8 cellular contexts compared by ENCODE assay signal in genomic region chr10:97210576-97210975, GRCh38. TPM values are rescaled to one million over a fixed set of nuclear protein-coding genes. Genes with fewer than 3 reads are reported as not detected.
DNase-seq lines count a peak whose midpoint lies in the region; ATAC-seq and TF ChIP-seq lines count a peak whose summit lies in the region.

No MANE protein-coding gene starts in this region.

- H3K27ac Mint-ChIP-seq in CD4-positive, alpha-beta T cell: no peak overlapping the region
- no peak overlapping the region for H3K27ac Mint-ChIP-seq in naive thymus-derived CD8-positive, alpha-beta T cell

- no peaks in the 10 kb centered on the region for H3K79me2 ChIP-seq in OCI-LY7 (ENCODE audit: insufficient read depth, low read depth, low read length)

- no peaks in the 10 kb centered on the region for H4K20me1 ChIP-seq in OCI-LY7 (ENCODE audit: insufficient read depth, low read length)

- no peaks in the 10 kb centered on the region for H3K9me2 ChIP-seq in OCI-LY7 (ENCODE audit: insufficient read depth, low read length)

- H3K27ac ChIP-seq in CD4-positive, alpha-beta T cell (ENCODE audit: low read depth, low read length): no peak overlapping the region
- H3K27ac ChIP-seq in OCI-LY7 (ENCODE audit: low read depth, low read length, poor library complexity, severe bottlenecking): no peak overlapping the region

- peak; percentile 98 for TF ChIP-seq CTCF in CD4-positive, alpha-beta T cell (IDR thresholded peaks at IDR 0.05)
- TF ChIP-seq CTCF in HFF-Myc (IDR thresholded peaks at IDR 0.05; ENCODE audit: low read depth, low read length, missing control alignments) (peak; percentile 94), OCI-LY7 (conservative IDR thresholded peaks at IDR 0.05; ENCODE audit: low read length) (peak; percentile 100)

- H3K4me2 ChIP-seq in OCI-LY7 (ENCODE audit: low read length): no peak overlapping the region

- no peaks in the 10 kb centered on the region for H3K27me3 ChIP-seq in CD4-positive, alpha-beta T cell (ENCODE audit: control insufficient read depth, insufficient read depth, low read length)

- CTCF ChIA-PET in CD4-positive, alpha-beta T cell (lab: Charles Lee): interaction anchor here (0.6 to 3.9 kb wide), 23 partner anchors 9 to 816 kb away, joined by 3 to 53 read pairs (median 3); no protein-coding TSS in a partner anchor
- CTCF ChIA-PET in OCI-LY7 (lab: Charles Lee; ENCODE audit: unreplicated experiment): interaction anchor here (0.5 to 2.4 kb wide), 5 partner anchors 9 to 138 kb away, joined by 3 to 9 read pairs (median 4); no protein-coding TSS in a partner anchor

- H3K9me3 ChIP-seq in CD4-positive, alpha-beta T cell (ENCODE audit: control insufficient read depth, low read length): no peaks in the 10 kb centered on the region
- H3K9me3 ChIP-seq in OCI-LY7 (ENCODE audit: low read length): no peaks in the 10 kb centered on the region

- no peaks in the 10 kb centered on the region for H3K4me1 Mint-ChIP-seq in CD4-positive, alpha-beta T cell (ENCODE audit: low read depth)
- H3K4me1 Mint-ChIP-seq in naive thymus-derived CD8-positive, alpha-beta T cell: no peaks in the 10 kb centered on the region

- peak; percentile 46 to 70 (median 60) for DNase-seq in CD4-positive, alpha-beta T cell
- peak; percentile 43 for DNase-seq in HFF-Myc (ENCODE audit: extremely low read depth, low read depth)
- DNase-seq in OCI-LY7 (ENCODE audit: low spot score): peak; percentile 68
- peak; percentile 94 for DNase-seq in activated CD8-positive, alpha-beta memory T cell treated with anti-CD3 and anti-CD28 coated beads, Interleukin-2, amount 50 U/mL, for 48 hours
- peak; percentile 69 to 86 for DNase-seq in erythroblast (lab: John Stamatoyannopoulos, UW)
- peak; percentile 38 to 78 (median 62) for DNase-seq in naive thymus-derived CD8-positive, alpha-beta T cell
- peak; percentile 35 for DNase-seq in stromal cell of bone marrow (ENCODE audit: low read depth)

- H3K4me3 ChIP-seq in HFF-Myc (replicated peaks; ENCODE audit: low read depth, low read length): no peak overlapping the region
- no peak overlapping the region for H3K4me3 ChIP-seq in OCI-LY7 (ENCODE audit: low read depth, low read length, poor library complexity, severe bottlenecking)

- peak; percentile 51 for ATAC-seq in CD4-positive, alpha-beta T cell (ENCODE audit: poor library complexity)
- peak in 1 of 2 donors; percentile 58 for ATAC-seq in naive thymus-derived CD8-positive, alpha-beta T cell
- no peak for ATAC-seq in GM21825 (IDR thresholded peaks at IDR 0.05; ENCODE audit: unreplicated experiment)

- POLR2A ChIA-PET in CD4-positive, alpha-beta T cell (lab: Charles Lee): interaction anchor here (0.8 to 1.7 kb wide), 4 partner anchors 14 to 173 kb away, joined by 3 to 10 read pairs (median 3); no protein-coding TSS in a partner anchor
- POLR2A ChIA-PET in OCI-LY7 (lab: Charles Lee): interaction anchor here (0.6 to 2.5 kb wide), 5 partner anchors 10 to 189 kb away, joined by 3 to 8 read pairs (median 3); no protein-coding TSS in a partner anchor
- POLR2A ChIA-PET in naive thymus-derived CD8-positive, alpha-beta T cell (lab: Charles Lee): interaction anchor here (0.7 kb wide), 1 partner anchor 138 kb away, joined by 3 read pairs; no protein-coding TSS in a partner anchor

- no peaks in the 10 kb centered on the region for H3K9me3 Mint-ChIP-seq in CD4-positive, alpha-beta T cell
- no peaks in the 10 kb centered on the region for H3K9me3 Mint-ChIP-seq in naive thymus-derived CD8-positive, alpha-beta T cell

- no peak for TF ChIP-seq POLR2A in erythroblast (IDR thresholded peaks at IDR 0.05; ENCODE audit: low read length)

- no peak overlapping the region for H3K4me3 Mint-ChIP-seq in CD4-positive, alpha-beta T cell
- no peak overlapping the region for H3K4me3 Mint-ChIP-seq in naive thymus-derived CD8-positive, alpha-beta T cell

- intact Hi-C loops in CD4-positive, alpha-beta T cell (cut with DNase I, micrococcal nuclease): loop anchor here (1.0 to 5.0 kb wide), 3 partner anchors 137 to 813 kb away; no protein-coding TSS in a partner anchor
- intact Hi-C loops in OCI-LY7 (cut with micrococcal nuclease; ENCODE audit: unreplicated experiment): loop anchor here (1.0 to 2.0 kb wide), 3 partner anchors 72 to 137 kb away; no protein-coding TSS in a partner anchor

- no peaks in the 10 kb centered on the region for H3K36me3 ChIP-seq in OCI-LY7 (ENCODE audit: insufficient read depth, low read length)

- no peaks in the 10 kb centered on the region for H3K36me3 Mint-ChIP-seq in CD4-positive, alpha-beta T cell (ENCODE audit: low read depth)
- H3K36me3 Mint-ChIP-seq in naive thymus-derived CD8-positive, alpha-beta T cell: no peaks in the 10 kb centered on the region

- peaks cover 16% of the 10 kb centered on the region for H3K4me1 ChIP-seq in OCI-LY7 (ENCODE audit: insufficient read depth, low read length, poor library complexity, severe bottlenecking)

- no peak overlapping the region for H2AFZ ChIP-seq in OCI-LY7 (ENCODE audit: low read length)

- H3K27me3 Mint-ChIP-seq in CD4-positive, alpha-beta T cell: no peaks in the 10 kb centered on the region
- peaks cover 0 to 3% (median 0%) of the 10 kb centered on the region in 5 donors for H3K27me3 Mint-ChIP-seq in naive thymus-derived CD8-positive, alpha-beta T cell

- no TSS peak for BruUV-seq in OCI-LY7 (replicated peaks; lab: Mats Ljungman, UMichigan)

RNA-seq across cellular contexts. Expression of gene SLIT1, which starts 24.8 kb away (rescaled TPM):
- total RNA-seq in CD4-positive, alpha-beta T cell: under 1 TPM; 0.30 to 0.39 TPM
- 0.10 and 0.13 TPM in 2 replicates for total RNA-seq in OCI-LY7 (2014; rRNA removed; shearing (Covaris generic))
- 0.77 and 1.0 TPM in 2 replicates for total RNA-seq in OCI-LY7 (2022)
- under 1 TPM; 0.11 to 0.26 TPM for total RNA-seq in naive thymus-derived CD8-positive, alpha-beta T cell
- under 1 TPM in 1 of 3 donors, not detected in 2; 0.05 TPM for polyA plus RNA-seq in naive thymus-derived CD8-positive, alpha-beta T cell

Comparison
In these comparisons a context has a peak if more than half of its experiments do, and no peak if none do; other contexts are left out.
1. DNase-seq: peak in every context shown above with its lines; median percentile 94 in activated CD8-positive, alpha-beta memory T cell treated with anti-CD3 and anti-CD28 coated beads, Interleukin-2, amount 50 U/mL, for 48 hours; 78 in erythroblast; 68 in OCI-LY7; 62 in naive thymus-derived CD8-positive, alpha-beta T cell; 60 in CD4-positive, alpha-beta T cell; 43 in HFF-Myc; 35 in stromal cell of bone marrow.